In the genomic region with DNA sequence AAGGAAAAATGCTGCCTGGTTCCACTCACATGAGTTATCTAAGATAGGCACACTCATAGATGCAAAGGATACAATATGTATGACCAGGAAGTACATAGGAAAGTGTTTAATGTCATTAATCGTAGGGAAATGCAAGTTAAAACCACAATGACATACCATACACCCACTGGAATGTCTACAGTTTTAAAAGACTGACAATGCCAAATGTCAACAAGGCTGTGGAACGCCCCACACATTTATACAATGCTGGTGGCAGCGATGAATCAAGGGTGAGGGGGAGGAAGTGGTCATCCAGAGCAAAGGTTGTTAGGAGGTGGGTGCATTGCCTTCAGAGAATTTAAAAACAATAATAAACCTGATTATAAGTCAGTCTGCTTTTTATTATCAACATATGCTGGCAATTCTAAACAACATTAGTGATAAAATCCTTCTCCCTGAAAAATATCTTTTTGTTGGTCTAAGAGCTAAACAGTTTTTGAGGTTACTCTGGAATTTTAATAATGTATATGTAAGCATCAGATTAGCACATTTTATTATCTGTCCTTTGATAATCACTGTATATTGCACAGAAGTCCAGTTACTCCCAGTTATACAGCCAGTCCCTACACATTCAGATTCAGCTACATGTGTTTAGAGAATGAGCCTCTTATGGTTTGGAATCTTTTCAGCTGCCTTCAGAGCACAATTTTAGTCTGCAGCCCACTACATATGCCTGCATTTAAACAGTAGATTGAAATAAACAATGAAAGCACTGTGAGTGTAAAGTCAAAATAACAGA, we compare ENCODE assay signal across 14 cellular contexts.
DNase-seq lines count a peak whose midpoint lies in the region; ATAC-seq and TF ChIP-seq lines count a peak whose summit lies in the region.
"Had no signal": no experiment of that assay in that cellular context is flagged by ENCODE, and none has a peak within 500 bp of the region (broad histone marks: within the 10 kb centered on the region; RNA-seq: fewer than 3 reads in every experiment).

No MANE protein-coding gene starts in this region.

- no peak for TF ChIP-seq CTCF in cardiac fibroblast (IDR thresholded peaks at IDR 0.05; ENCODE audit: low read depth, low read length)
- TF ChIP-seq CTCF in mucosa of descending colon (IDR thresholded peaks at IDR 0.05), result no peak

- peak; percentile 92 for DNase-seq in EH (ENCODE audit: low read depth)
- peak; percentile 87 for DNase-seq in M059J (ENCODE audit: low read depth)
- peak; percentile 59 to 64 for DNase-seq in cardiac fibroblast (ENCODE audit: low read depth in 2 of 2)
- no peak for DNase-seq in mucosa of descending colon
- no peak for DNase-seq in NCI-H524 (lab: John Stamatoyannopoulos, UW)
- no peak for DNase-seq in Right ventricle myocardium superior
- DNase-seq in NCI-H748 (lab: John Stamatoyannopoulos, UW; ENCODE audit: unreplicated experiment), result no peak
- DNase-seq: activated CD4-positive, alpha-beta T cell treated with anti-CD3 and anti-CD28 coated beads, Interleukin-2, amount 10 ng/mL, durations not matched to agents 24 days and 14 days; activated naive CD4-positive, alpha-beta T cell; DMS153; GOT3; NCI-H187 treated with DMSO at 0.1 percent for 48 hours; psoas muscle had no signal

- ATAC-seq in mucosa of descending colon (peak; percentile 88), GM21723 (IDR thresholded peaks at IDR 0.05; ENCODE audit: unreplicated experiment) (no peak), Right ventricle myocardium superior (ENCODE audit: poor library complexity) (no peak)
- ATAC-seq: psoas muscle had no signal

- H3K36me3 ChIP-seq in mucosa of descending colon (ENCODE audit: low read depth), result no peaks in the 10 kb centered on the region

- H3K4me3 ChIP-seq in cardiac fibroblast (replicated peaks in 1 of 2; ENCODE audit: low read depth in 2 of 2, low read length in 2 of 2) (no peak overlapping the region), mucosa of descending colon (no peak overlapping the region)
- H3K4me3 ChIP-seq: psoas muscle had no signal

- no peaks in the 10 kb centered on the region for H3K9me3 ChIP-seq in mucosa of descending colon
- H3K9me3 ChIP-seq: psoas muscle had no signal

- intact Hi-C loops in mucosa of descending colon (cut with DNase I, micrococcal nuclease) (no loop called here), Right ventricle myocardium superior (cut with DNase I) (no loop called here)

- H3K4me1 ChIP-seq in mucosa of descending colon (ENCODE audit: low read depth), result no peaks in the 10 kb centered on the region
- H3K4me1 ChIP-seq: psoas muscle had no signal

Comparison
In these comparisons a context has a peak if more than half of its experiments do, and no peak if none do; other contexts are left out.
1. DNase-seq: peak in EH (single experiment), M059J (single experiment) and cardiac fibroblast (2 of 2); none in mucosa of descending colon (0 of 3), NCI-H524 (0 of 2), Right ventricle myocardium superior (single experiment) and NCI-H748 (single experiment).